Comparison of ENCODE assay signal across 1 cellular context in the genomic region with DNA sequence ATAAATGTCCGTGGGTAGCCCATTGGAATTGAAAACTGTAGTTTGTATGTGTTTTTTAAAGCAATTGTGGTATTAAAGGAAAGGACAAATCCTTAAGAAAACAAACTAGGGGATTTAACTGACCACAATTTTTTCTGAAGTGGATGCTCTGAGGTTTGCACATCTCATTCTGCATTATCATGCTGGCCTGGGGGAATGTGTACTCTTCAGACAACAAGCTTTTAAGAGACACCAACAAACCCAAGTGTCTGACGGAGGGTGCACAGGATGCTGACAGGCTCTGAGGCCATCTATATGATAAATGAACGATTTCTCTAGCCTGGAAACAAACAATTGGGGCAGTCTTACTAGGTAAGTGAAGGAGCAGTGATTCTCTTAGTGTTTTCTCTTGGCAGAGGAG.
TF ChIP-seq lines count a peak whose summit lies in the region.

No MANE protein-coding gene starts in this region.

TF ChIP-seq in IMR-90, 13 proteins besides CTCF, POLR2A, EP300 and RAD21:
- TF ChIP-seq MAZ (IDR thresholded peaks at IDR 0.05; ENCODE audit: borderline replicate concordance, low read depth, low read length): no peak
- TF ChIP-seq NFE2L2 (IDR thresholded peaks at IDR 0.05; ENCODE audit: low read depth, low read length): peak; percentile 70
